ENCODE assay signal across 14 cellular contexts in genomic region chr17:76566988-76567431, GRCh38. TPM values are rescaled to one million over a fixed set of nuclear protein-coding genes. Genes with fewer than 3 reads are reported as not detected.
DNase-seq lines count a peak whose midpoint lies in the region; ATAC-seq and TF ChIP-seq lines count a peak whose summit lies in the region.
"Had no signal": no experiment of that assay in that cellular context is flagged by ENCODE, and none has a peak within 500 bp of the region (broad histone marks: within the 10 kb centered on the region; RNA-seq: fewer than 3 reads in every experiment).

No MANE protein-coding gene starts in this region.

- ATAC-seq in stimulated activated naive CD8-positive, alpha-beta T cell treated with anti-CD3 and anti-CD28 coated beads, Interleukin-15, Interleukin-2, amounts not matched to agents 100 U/mL and 50 U/mL, for 24 hours: no peak
- ATAC-seq in Panc1: peak; percentile 8; the same call in 1 of the 2 replicates
- ATAC-seq in lower lobe of right lung: peak in 1 of 2 donors; percentile 1
- ATAC-seq in HG03469 (IDR thresholded peaks at IDR 0.05; ENCODE audit: unreplicated experiment): no peak

- H3K4me1 Mint-ChIP-seq in stimulated activated naive CD8-positive, alpha-beta T cell treated with anti-CD3 and anti-CD28 coated beads, Interleukin-15, Interleukin-2, amounts not matched to agents 100 ng/mL and 50 ng/mL, for 24 hours (ENCODE audit: low read depth): peaks cover 46% of the 10 kb centered on the region

- peaks cover 46% of the 10 kb centered on the region for H3K36me3 Mint-ChIP-seq in stimulated activated naive CD8-positive, alpha-beta T cell treated with anti-CD3 and anti-CD28 coated beads, Interleukin-15, Interleukin-2, amounts not matched to agents 100 ng/mL and 50 ng/mL, for 24 hours (ENCODE audit: low read depth)

- no peak for DNase-seq in stimulated activated naive CD8-positive, alpha-beta T cell treated with anti-CD3 and anti-CD28 coated beads, Interleukin-15, Interleukin-2, amounts not matched to agents 100 U/mL and 50 U/mL, for 24 hours
- DNase-seq in Panc1 (ENCODE audit: low read depth, low spot score) (no peak), lower lobe of right lung (no peak), ecto neural progenitor cell (ENCODE audit: low spot score) (no peak), GM13976 (ENCODE audit: low spot score) (no peak), NCI-H1694 treated with DMSO at 0.1 percent for 48 hours (lab: John Stamatoyannopoulos, UW) (no peak)
- DNase-seq: activated CD8-positive, alpha-beta memory T cell treated with anti-CD3 and anti-CD28 coated beads, Interleukin-2, amount 50 U/mL, for 4 hours; dermis blood vessel endothelial cell; mesenchymal stem cell; NCI-H1694; NCI-H524 treated with DMSO at 0.1 percent for 48 hours; SIG-M5 had no signal

- CTCF ChIA-PET in Panc1 (lab: Charles Lee): interaction anchor here (0.5 to 1.1 kb wide), 4 partner anchors 10 to 207 kb away, joined by 3 to 6 read pairs (median 3); partner anchors contain the start of gene ST6GALNAC2

- peak overlapping the region; percentile 85 for H3K27ac ChIP-seq in Panc1 (ENCODE audit: low read length)
- H3K27ac ChIP-seq in lower lobe of right lung: peak overlapping the region; percentile 2

- no TSS peak for BruUV-seq in Panc1 (replicated peaks; lab: Mats Ljungman, UMichigan)

- intact Hi-C loops in Panc1 (cut with micrococcal nuclease; ENCODE audit: unreplicated experiment) (loop anchor here (10.0 kb wide), 1 partner anchor 58 kb away; no protein-coding TSS in a partner anchor), lower lobe of right lung (cut with DNase I) (no loop called here)

- no peak for TF ChIP-seq CTCF in Panc1 (IDR thresholded peaks at IDR 0.05)
- no peak for TF ChIP-seq CTCF in lower lobe of right lung (IDR thresholded peaks at IDR 0.05)
- TF ChIP-seq CTCF in GM13976 (IDR thresholded peaks at IDR 0.05; ENCODE audit: borderline replicate concordance, control extremely low read depth, extremely low read depth, insufficient read depth, missing control alignments): no peak

- H3K9me3 Mint-ChIP-seq in stimulated activated naive CD8-positive, alpha-beta T cell treated with anti-CD3 and anti-CD28 coated beads, Interleukin-15, Interleukin-2, amounts not matched to agents 100 ng/mL and 50 ng/mL, for 24 hours: no peaks in the 10 kb centered on the region

- H3K9me3 ChIP-seq in Panc1 (ENCODE audit: control insufficient read depth, insufficient read depth, low read depth, low read length) (no peaks in the 10 kb centered on the region), lower lobe of right lung (no peaks in the 10 kb centered on the region)

- in situ Hi-C loops in Panc1 (cut with HindIII; ENCODE audit: low pct_unique_long_range_greater_than_20kb, low sequenced_read_pairs): no loop called here
- in situ Hi-C loops in GM13976 (cut with MboI; ENCODE audit: low sequenced_read_pairs, unreplicated experiment): no loop called here

- H3K27ac Mint-ChIP-seq in stimulated activated naive CD8-positive, alpha-beta T cell treated with anti-CD3 and anti-CD28 coated beads, Interleukin-15, Interleukin-2, amounts not matched to agents 100 ng/mL and 50 ng/mL, for 24 hours: peak overlapping the region; percentile 72

- H3K36me3 ChIP-seq in Panc1 (ENCODE audit: control insufficient read depth, insufficient read depth, low read length) (no peaks in the 10 kb centered on the region; the same call in 1 of the 2 replicates), lower lobe of right lung (peaks cover 33% of the 10 kb centered on the region)

- POLR2A ChIA-PET in Panc1 (lab: Charles Lee): interaction anchor here (0.6 to 1.1 kb wide), 5 partner anchors 9 to 115 kb away, joined by 3 to 8 read pairs (median 4); partner anchors contain the start of gene ST6GALNAC2

- H3K4me3 ChIP-seq in Panc1 (ENCODE audit: low read depth in 2 of 2, low read length in 2 of 2) (no peak overlapping the region), lower lobe of right lung (no peak overlapping the region)

- H3K27me3 ChIP-seq in Panc1 (ENCODE audit: control insufficient read depth, insufficient read depth, low read length) (no peaks in the 10 kb centered on the region), lower lobe of right lung (ENCODE audit: low read depth) (no peaks in the 10 kb centered on the region)

- H3K4me1 ChIP-seq in Panc1 (ENCODE audit: control insufficient read depth, insufficient read depth, low read length): peaks cover 65% of the 10 kb centered on the region
- H3K4me1 ChIP-seq in lower lobe of right lung: peaks cover 25% of the 10 kb centered on the region

- no peaks in the 10 kb centered on the region for H3K27me3 Mint-ChIP-seq in stimulated activated naive CD8-positive, alpha-beta T cell treated with anti-CD3 and anti-CD28 coated beads, Interleukin-15, Interleukin-2, amounts not matched to agents 100 ng/mL and 50 ng/mL, for 24 hours

- no peak overlapping the region for H3K4me3 Mint-ChIP-seq in stimulated activated naive CD8-positive, alpha-beta T cell treated with anti-CD3 and anti-CD28 coated beads, Interleukin-15, Interleukin-2, amounts not matched to agents 100 ng/mL and 50 ng/mL, for 24 hours

RNA-seq across cellular contexts. Expression of gene ST6GALNAC2, which starts 18.6 kb away (rescaled TPM):
- total RNA-seq in Panc1 (2021; ENCODE audit: unreplicated experiment): 23.0 TPM
- polyA plus RNA-seq in Panc1 (2012; ENCODE audit: insufficient read length): 26.2 TPM
- 29.0 TPM for total RNA-seq in lower lobe of right lung

RNA-seq across cellular contexts. Expression of gene PRCD, which starts 27.2 kb away (rescaled TPM):
- 0.54 TPM for total RNA-seq in Panc1 (2021; ENCODE audit: unreplicated experiment)
- 1.6 TPM for polyA plus RNA-seq in Panc1 (2012; ENCODE audit: insufficient read length)
- total RNA-seq in lower lobe of right lung: 8.2 TPM

RNA-seq across cellular contexts. Expression of gene CYGB, which starts 29.5 kb away (rescaled TPM):
- total RNA-seq in Panc1 (2021; ENCODE audit: unreplicated experiment) (6.0 TPM), lower lobe of right lung (30.2 TPM)
- polyA plus RNA-seq in Panc1 (2012; ENCODE audit: insufficient read length): 16.3 TPM
